Comparison of ENCODE assay signal across 23 cellular contexts in the genomic region with DNA sequence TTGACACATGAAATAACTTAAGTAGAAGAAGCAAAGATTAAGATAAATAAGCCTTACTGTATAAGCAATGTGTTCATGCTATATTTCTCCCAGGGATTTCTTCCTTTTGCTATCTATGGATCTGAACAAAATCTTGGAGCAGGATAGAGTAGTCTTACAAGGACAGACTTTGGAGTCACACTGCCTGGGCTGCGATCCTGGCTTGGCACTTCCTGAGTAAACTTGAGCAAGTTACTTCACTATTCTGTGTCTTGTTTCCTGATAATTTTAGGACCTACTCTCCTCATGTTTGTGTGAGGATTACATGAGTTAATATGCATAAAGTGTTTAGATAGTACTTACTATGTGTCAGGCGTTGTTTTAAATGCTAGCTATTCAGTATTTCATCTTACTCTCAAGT.
"Had no signal": no experiment of that assay in that cellular context is flagged by ENCODE, and none has a peak within 500 bp of the region (broad histone marks: within the 10 kb centered on the region; RNA-seq: fewer than 3 reads in every experiment).

No MANE protein-coding gene starts in this region.

- H3K27me3 ChIP-seq: colonic mucosa, esophagus squamous epithelium, gastrocnemius medialis, hepatocyte, left lung had no signal

- H3K27ac ChIP-seq: colonic mucosa, epithelial cell of prostate, gastrocnemius medialis, heart left ventricle, hepatocyte, left lung, lower lobe of right lung had no signal

- DNase-seq: colonic mucosa; cortex of kidney; effector CD8-positive, alpha-beta T cell; effector memory CD8-positive, alpha-beta T cell; endodermal cell; erythroblast; esophagus squamous epithelium; foreskin fibroblast; foreskin melanocyte; gastrocnemius medialis; heart left ventricle; hypothalamus; immature natural killer cell; islet precursor cell; kidney; kidney glomerular epithelial cell; left lung; left ventricle myocardium superior; lower lobe of right lung; mesenchymal stem cell; naive thymus-derived CD4-positive, alpha-beta T cell had no signal

- H3K4me1 ChIP-seq: colonic mucosa, gastrocnemius medialis, heart left ventricle, left lung, lower lobe of right lung had no signal

- H3K9me3 ChIP-seq: colonic mucosa, esophagus squamous epithelium, gastrocnemius medialis, left lung, lower lobe of right lung had no signal

- ATAC-seq: effector memory CD8-positive, alpha-beta T cell; gastrocnemius medialis; heart left ventricle; left lung; left ventricle myocardium superior; lower lobe of right lung; naive thymus-derived CD4-positive, alpha-beta T cell had no signal

- H3K4me3 ChIP-seq: colonic mucosa, esophagus squamous epithelium, gastrocnemius medialis, heart left ventricle, hepatocyte, left lung, lower lobe of right lung had no signal
